ENCODE assay signal across 8 cellular contexts in genomic region chr17:79400989-79401703, GRCh38.
A peak's percentile ranks its signal among the peaks of the same experiment; 100 is the strongest.
DNase-seq lines count a peak whose midpoint lies in the region; ATAC-seq and TF ChIP-seq lines count a peak whose summit lies in the region.

No MANE protein-coding gene starts in this region.

- H3K4me1 ChIP-seq in hepatocyte (ENCODE audit: insufficient read depth): no peaks in the 10 kb centered on the region

- H3K4me3 ChIP-seq in hepatocyte: peak overlapping the region; percentile 24

- no peaks in the 10 kb centered on the region for H3K79me2 ChIP-seq in hepatocyte

- peak; percentile 84 for TF ChIP-seq CTCF in hepatocyte (IDR thresholded peaks at IDR 0.05; ENCODE audit: poor library complexity)

- no peaks in the 10 kb centered on the region for H3K9me3 ChIP-seq in hepatocyte (ENCODE audit: low read depth)

- WGBS in hepatocyte (ENCODE audit: low lambda C conversion rate, missing lambda C conversion rate): 6% methylated on average over 33 of the region's 33 CpGs

- peak overlapping the region; percentile 66 for H2AFZ ChIP-seq in hepatocyte

- DNase-seq in DMS53 (lab: John Stamatoyannopoulos, UW): peak; percentile 48
- DNase-seq in DMS53 treated with DMSO at 0.1 percent for 48 hours (lab: John Stamatoyannopoulos, UW; ENCODE audit: unreplicated experiment): no peak
- peak; percentile 52 for DNase-seq in NCI-H1048 (lab: John Stamatoyannopoulos, UW)
- peak; percentile 32 to 60 (median 52) for DNase-seq in T-helper 2 cell
- peak; percentile 17 for DNase-seq in amniotic stem cell (lab: John Stamatoyannopoulos, UW)
- DNase-seq in hepatocyte (ENCODE audit: low spot score): peak; percentile 84
- peak; percentile 92 for DNase-seq in retina

- H3K4me2 ChIP-seq in hepatocyte: peak overlapping the region; percentile 90

- no peak overlapping the region for H3K27ac ChIP-seq in hepatocyte

- no peaks in the 10 kb centered on the region for H3K9me2 ChIP-seq in hepatocyte (replicated peaks; ENCODE audit: insufficient read depth)

- H3K27me3 ChIP-seq in hepatocyte: peaks cover 34% of the 10 kb centered on the region

- H3K36me3 ChIP-seq in hepatocyte (replicated peaks; ENCODE audit: insufficient read depth, low read depth): no peaks in the 10 kb centered on the region

- H4K20me1 ChIP-seq in hepatocyte (ENCODE audit: insufficient read depth, poor library complexity, severe bottlenecking): no peaks in the 10 kb centered on the region

- ATAC-seq in GM18517 (IDR thresholded peaks at IDR 0.05; ENCODE audit: unreplicated experiment): no peak
